ENCODE assay signal across 29 cellular contexts in the genomic region with DNA sequence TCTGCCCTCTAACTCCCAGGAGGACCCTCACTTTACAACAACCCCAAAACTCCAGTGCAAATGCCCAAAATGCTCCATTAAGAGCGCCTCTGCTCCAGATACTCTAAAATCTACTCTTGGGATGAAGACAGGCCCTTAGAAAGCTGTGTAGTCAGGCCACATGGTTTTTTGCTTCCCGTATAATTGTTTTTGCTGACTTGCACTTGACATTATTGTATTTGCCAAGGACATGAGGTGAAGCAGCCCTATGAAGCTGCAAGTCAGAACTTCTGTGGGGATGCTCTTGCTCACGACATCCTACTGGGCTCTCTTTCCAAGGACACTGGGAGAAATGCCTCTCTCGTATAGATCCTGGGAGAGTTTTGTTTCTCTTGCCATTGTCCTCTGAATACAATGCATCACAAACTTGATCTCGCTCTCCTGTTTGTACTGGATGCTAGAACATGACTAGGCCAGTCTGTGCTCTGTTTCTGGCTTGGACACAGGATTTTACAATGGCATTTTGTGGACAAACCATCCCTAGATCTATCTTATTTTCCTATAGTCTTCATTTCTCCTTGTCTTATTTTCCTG.
"Had no signal": no experiment of that assay in that cellular context is flagged by ENCODE, and none has a peak within 500 bp of the region (broad histone marks: within the 10 kb centered on the region; RNA-seq: fewer than 3 reads in every experiment).

No MANE protein-coding gene starts in this region.

- H3K36me3 ChIP-seq: brain microvascular endothelial cell, heart left ventricle had no signal

- FAIRE-seq: astrocyte, bronchial epithelial cell, frontal cortex, TTC549 had no signal

- H3K27ac ChIP-seq: brain microvascular endothelial cell, coronary artery, heart left ventricle, VCaP had no signal

- H3K4me3 ChIP-seq: coronary artery, dorsolateral prefrontal cortex, heart left ventricle had no signal

- H3K9me3 ChIP-seq: heart left ventricle had no signal

- ATAC-seq: activated T-cell treated with anti-CD3 and anti-CD28 coated beads, Interleukin-2, amount 50 U/mL, for 4 hours; activated T-helper 17 cell treated with anti-CD3 and anti-CD28 coated beads, Interleukin-2, amount 50 U/mL, for 72 hours; esophagus mucosa; heart left ventricle; WTC11 had no signal

- DNase-seq: activated CD4-positive, alpha-beta memory T cell treated with anti-CD3 and anti-CD28 coated beads, Interleukin-2, amount 10 ng/mL, durations not matched to agents 7 days and 5 days; activated CD4-positive, alpha-beta T cell treated with anti-CD3 and anti-CD28 coated beads for 1 hour; activated CD4-positive, alpha-beta T cell treated with anti-CD3 and anti-CD28 coated beads for 4 hours; activated CD4-positive, alpha-beta T cell treated with anti-CD3 and anti-CD28 coated beads, Interleukin-2, amount 10 ng/mL, durations not matched to agents 7 days and 5 days; activated CD4-positive, alpha-beta T cell treated with anti-CD3 and anti-CD28 coated beads, Interleukin-2, amount 50 U/mL, for 4 hours; activated CD8-positive, alpha-beta memory T cell treated with anti-CD3 and anti-CD28 coated beads, Interleukin-2, amount 50 U/mL, for 48 hours; activated effector memory CD4-positive, alpha-beta T cell treated with Interleukin-2 at 50 U/mL for 16 hours; activated gamma-delta T cell treated with Interleukin-2 at 50 U/mL for 16 hours; activated naive CD4-positive, alpha-beta T cell treated with anti-CD3 and anti-CD28 coated beads, Interleukin-2, amount 50 U/mL, for 16 hours; activated naive CD4-positive, alpha-beta T cell treated with Interleukin-2 at 50 U/mL for 16 hours; activated T-cell treated with anti-CD3 and anti-CD28 coated beads, Interleukin-2, amount 50 U/mL, for 4 hours; amniotic stem cell; brain microvascular endothelial cell; dorsolateral prefrontal cortex; effector memory CD4-positive, alpha-beta T cell; endodermal cell; foreskin fibroblast; glutamatergic neuron; heart left ventricle; T-helper 2 cell had no signal

- H3K27me3 ChIP-seq: brain microvascular endothelial cell, heart left ventricle had no signal
